In genomic region chr10:74826142-74827044, GRCh38 we compare ENCODE assay signal across 8 cellular contexts. TPM values are rescaled to one million over a fixed set of nuclear protein-coding genes. Genes with fewer than 3 reads are reported as not detected.
DNase-seq lines count a peak whose midpoint lies in the region; ATAC-seq and TF ChIP-seq lines count a peak whose summit lies in the region.

TSS of gene KAT6B (plus strand) at chr10:74826600. CDS start at chr10:74842858, 16,258 bp downstream.

- peak within 1 kb of the TSS; percentile 63 to 90 for H3K4me3 ChIP-seq in CD4-positive, alpha-beta memory T cell (ENCODE audit: low read length in 2 of 2)
- peak within 1 kb of the TSS; percentile 88 to 98 (median 91) for H3K4me3 ChIP-seq in liver (ENCODE audit: low read depth in 1 of 3, low read length in 3 of 3)

- no peaks in the 10 kb centered on the region for H3K36me3 ChIP-seq in CD4-positive, alpha-beta memory T cell (ENCODE audit: insufficient read depth, low read length)
- no peaks in the 10 kb centered on the region for H3K36me3 ChIP-seq in liver (ENCODE audit: control insufficient read depth in 4 of 4, insufficient read depth in 3 of 4, low read depth in 1 of 4, low read length in 3 of 4)

- peak within 1 kb of the TSS; percentile 91 to 99 (median 98) for H3K27ac Mint-ChIP-seq in CD4-positive, alpha-beta memory T cell
- H3K27ac Mint-ChIP-seq in activated CD4-positive, alpha-beta memory T cell treated with anti-CD3 and anti-CD28 coated beads for 36 hours: peak within 1 kb of the TSS; percentile 91

- H3K27me3 Mint-ChIP-seq in CD4-positive, alpha-beta memory T cell: no peaks in the 10 kb centered on the region
- H3K27me3 Mint-ChIP-seq in activated CD4-positive, alpha-beta memory T cell treated with anti-CD3 and anti-CD28 coated beads for 36 hours: no peaks in the 10 kb centered on the region

- POLR2A ChIA-PET in CD4-positive, alpha-beta memory T cell (lab: Charles Lee; ENCODE audit: partially characterized antibody): interaction anchor here (0.5 to 6.0 kb wide), 12 partner anchors 15 to 650 kb away, joined by 3 to 58 read pairs (median 4); partner anchors contain the start of genes SAMD8 and VDAC2
- POLR2A ChIA-PET in activated CD4-positive, alpha-beta memory T cell treated with anti-CD3 and anti-CD28 coated beads for 36 hours (lab: Charles Lee): interaction anchor here (0.5 kb wide), 1 partner anchor 340 kb away, joined by 5 read pairs; no protein-coding TSS in a partner anchor

- peaks cover 53% of the 10 kb centered on the region for H3K4me1 ChIP-seq in CD4-positive, alpha-beta memory T cell (ENCODE audit: insufficient read depth, low read length)
- peaks cover 0 to 13% (median 6%) of the 10 kb centered on the region in 4 donors for H3K4me1 ChIP-seq in liver (ENCODE audit: control insufficient read depth in 4 of 4, insufficient read depth in 4 of 4, low read length in 3 of 4)

- no peaks in the 10 kb centered on the region for H3K27me3 ChIP-seq in CD4-positive, alpha-beta memory T cell (ENCODE audit: insufficient read depth, low read length)
- no peaks in the 10 kb centered on the region for H3K27me3 ChIP-seq in liver (ENCODE audit: control insufficient read depth in 4 of 4, insufficient read depth in 4 of 4, low read length in 3 of 4)

- TF ChIP-seq RAD21 in liver (IDR thresholded peaks at IDR 0.05): no peak

- CTCF ChIA-PET in CD4-positive, alpha-beta memory T cell (lab: Charles Lee; ENCODE audit: partially characterized antibody): interaction anchor here (1.2 kb wide), 1 partner anchor 87 kb away, joined by 3 read pairs; no protein-coding TSS in a partner anchor
- CTCF ChIA-PET in activated CD4-positive, alpha-beta memory T cell treated with anti-CD3 and anti-CD28 coated beads for 36 hours (lab: Charles Lee): interaction anchor here (0.6 kb wide), 1 partner anchor 24 kb away, joined by 3 read pairs; no protein-coding TSS in a partner anchor

- intact Hi-C loops in CD4-positive, alpha-beta memory T cell (cut with micrococcal nuclease): loop anchor here (1.0 to 10.0 kb wide), 13 partner anchors 28 to 1579 kb away; partner anchors contain the start of genes ADK, CHCHD1, DNAJC9 and SAMD8
- intact Hi-C loops in activated CD4-positive, alpha-beta memory T cell treated with anti-CD3 and anti-CD28 coated beads for 36 hours (cut with micrococcal nuclease): loop anchor here (1.0 to 10.0 kb wide), 13 partner anchors 27 to 832 kb away; partner anchors contain the start of genes SAMD8, VCL and VDAC2

- peak within 1 kb of the TSS; percentile 93 for H3K27ac ChIP-seq in CD4-positive, alpha-beta memory T cell (ENCODE audit: low read depth, low read length)
- peak within 1 kb of the TSS; percentile 97 to 100 for H3K27ac ChIP-seq in liver (ENCODE audit: low read depth in 1 of 2, low read length in 2 of 2)

- peaks cover 0 to 5% (median 0%) of the 10 kb centered on the region in 8 donors for H3K9me3 Mint-ChIP-seq in CD4-positive, alpha-beta memory T cell
- H3K9me3 Mint-ChIP-seq in activated CD4-positive, alpha-beta memory T cell treated with anti-CD3 and anti-CD28 coated beads for 36 hours: no peaks in the 10 kb centered on the region

- peak within 1 kb of the TSS; percentile 33 to 42 for H3K9ac ChIP-seq in liver (ENCODE audit: low read depth in 1 of 2, low read length in 2 of 2)

- TF ChIP-seq CTCF in liver (IDR thresholded peaks at IDR 0.05; ENCODE audit: low read depth, low read length, missing input control): no peak

- peaks cover 60 to 80% (median 63%) of the 10 kb centered on the region in 4 donors for H3K4me1 Mint-ChIP-seq in CD4-positive, alpha-beta memory T cell
- H3K4me1 Mint-ChIP-seq in activated CD4-positive, alpha-beta memory T cell treated with anti-CD3 and anti-CD28 coated beads for 36 hours (ENCODE audit: low read depth): peaks cover 61% of the 10 kb centered on the region

- no peaks in the 10 kb centered on the region for H3K9me3 ChIP-seq in CD4-positive, alpha-beta memory T cell (ENCODE audit: control insufficient read depth in 1 of 2, low read length in 2 of 2)
- no peaks in the 10 kb centered on the region for H3K9me3 ChIP-seq in liver (ENCODE audit: control insufficient read depth in 4 of 4, low read length in 3 of 4)

- peaks cover 5 to 12% of the 10 kb centered on the region in 2 donors for H3K36me3 Mint-ChIP-seq in CD4-positive, alpha-beta memory T cell
- no peaks in the 10 kb centered on the region for H3K36me3 Mint-ChIP-seq in activated CD4-positive, alpha-beta memory T cell treated with anti-CD3 and anti-CD28 coated beads for 36 hours

- H3K4me3 Mint-ChIP-seq in CD4-positive, alpha-beta memory T cell: peak within 1 kb of the TSS; percentile 87 to 96 (median 94)
- H3K4me3 Mint-ChIP-seq in activated CD4-positive, alpha-beta memory T cell treated with anti-CD3 and anti-CD28 coated beads for 36 hours: peak within 1 kb of the TSS; percentile 89

- peak; percentile 86 for ATAC-seq in GM19438 (IDR thresholded peaks at IDR 0.05; ENCODE audit: low read depth, unreplicated experiment)
- peak; percentile 89 for ATAC-seq in HG03575 (IDR thresholded peaks at IDR 0.05; ENCODE audit: extremely low read depth, insufficient number of reproducible peaks, low FRiP score, unreplicated experiment)

- WGBS in liver: 1% methylated on average over 67 of the region's 67 CpGs

- DNase-seq in CD4-positive, alpha-beta memory T cell: peak; percentile 100
- DNase-seq in NCI-H82 treated with DMSO at 0.1 percent for 48 hours (lab: John Stamatoyannopoulos, UW; ENCODE audit: unreplicated experiment): peak; percentile 99
- DNase-seq in activated CD4-positive, alpha-beta memory T cell treated with anti-CD3 and anti-CD28 coated beads for 36 hours: peak; percentile 100
- peak; percentile 100 for DNase-seq in dermis microvascular lymphatic vessel endothelial cell (ENCODE audit: low read depth in 2 of 2)
- DNase-seq in stimulated activated CD4-positive, alpha-beta T cell treated with anti-CD3 and anti-CD28 coated beads, Interleukin-4, amount 100 ng/mL, for 24 hours: peak; percentile 100

TF ChIP-seq in liver, 16 proteins besides CTCF, POLR2A, EP300 and RAD21 (continues in another document):
- TF ChIP-seq FOXA2 (IDR thresholded peaks at IDR 0.05) (peak; percentile 4), YY1 (IDR thresholded peaks at IDR 0.05) (peak; percentile 97), GABPA (IDR thresholded peaks at IDR 0.05 in 1 of 2, conservative IDR thresholded peaks at IDR 0.05 in 1 of 2) (peak; percentile 68 to 89), ZBTB33 (IDR thresholded peaks at IDR 0.05) (peak; percentile 42), REST (IDR thresholded peaks at IDR 0.05) (peak; percentile 41), JUND (IDR thresholded peaks at IDR 0.05) (no peak), NR2F2 (IDR thresholded peaks at IDR 0.05) (peak; percentile 68), TAF1 (conservative IDR thresholded peaks at IDR 0.05) (peak; percentile 73), ATF3 (IDR thresholded peaks at IDR 0.05) (no peak), HNF4G (IDR thresholded peaks at IDR 0.05) (no peak), SP1 (IDR thresholded peaks at IDR 0.05) (peak; percentile 99), RXRA (IDR thresholded peaks at IDR 0.05) (peak; percentile 62 to 71), EGR1 (IDR thresholded peaks at IDR 0.05; ENCODE audit: low read depth in 2 of 2) (no peak)

RNA-seq across cellular contexts. Expression of gene KAT6B, which starts in this region (rescaled TPM):
- 10 to 100 TPM; 63.6 to 63.9 TPM for total RNA-seq in CD4-positive, alpha-beta memory T cell
- 10 to 100 TPM; 10.9 to 41.3 TPM for polyA plus RNA-seq in CD4-positive, alpha-beta memory T cell
- 10 to 100 TPM; 17.4 to 20.5 TPM for total RNA-seq in activated CD4-positive, alpha-beta memory T cell treated with anti-CD3 and anti-CD28 coated beads for 36 hours
- total RNA-seq in dermis microvascular lymphatic vessel endothelial cell (10.8 and 15.9 TPM in 2 replicates), liver (10 to 100 TPM; 11.0 to 21.2 TPM)
- polyA plus RNA-seq in liver: 1 to 10 TPM; 2.0 to 6.6 TPM

Comparison
In these comparisons a context has a peak if more than half of its experiments do, and no peak if none do; other contexts are left out.
1. Peak in every context shown above with its lines: DNase-seq, ATAC-seq, H3K4me3 ChIP-seq and H3K27ac ChIP-seq.